In the genomic region with DNA sequence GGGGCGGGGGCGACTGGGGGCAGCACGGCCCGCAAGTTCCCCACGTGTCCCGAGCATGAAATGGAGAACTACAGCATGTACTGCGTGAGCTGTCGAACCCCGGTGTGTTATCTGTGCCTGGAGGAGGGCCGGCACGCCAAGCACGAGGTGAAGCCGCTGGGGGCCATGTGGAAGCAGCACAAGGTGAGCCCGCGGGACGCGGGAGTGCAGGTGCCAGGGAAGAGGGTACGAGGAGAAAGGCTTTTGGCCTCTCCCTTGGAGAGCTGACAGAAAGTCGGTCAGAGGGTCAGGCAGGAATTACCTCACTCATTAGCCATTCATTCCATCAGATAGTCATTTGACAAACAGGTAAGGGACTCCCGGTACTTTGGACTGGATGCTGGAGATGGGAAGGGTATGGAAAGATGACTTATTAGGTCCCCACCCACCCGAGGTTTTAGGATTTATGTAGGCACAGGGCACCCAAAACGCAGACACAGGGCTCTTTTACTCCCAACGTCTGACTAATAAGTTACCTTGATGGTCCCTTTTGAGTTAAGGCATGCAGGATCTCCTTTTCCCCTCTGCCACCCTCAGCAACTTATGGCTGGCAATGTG, we compare ENCODE assay signal across 19 cellular contexts. TPM values are rescaled to one million over a fixed set of nuclear protein-coding genes. Genes with fewer than 3 reads are reported as not detected.
"Had no signal": no experiment of that assay in that cellular context is flagged by ENCODE, and none has a peak within 500 bp of the region (broad histone marks: within the 10 kb centered on the region; RNA-seq: fewer than 3 reads in every experiment).

No MANE protein-coding gene starts in this region.

- H3K4me3 Mint-ChIP-seq: activated CD4-positive, alpha-beta memory T cell treated with anti-CD3 and anti-CD28 coated beads, Interleukin-2, amount 10 ng/mL, durations not matched to agents 7 days and 5 days; activated naive CD4-positive, alpha-beta T cell treated with anti-CD3 and anti-CD28 coated beads, Interleukin-2, amount 50 U/mL, for 24 hours; activated T-cell treated with anti-CD3 and anti-CD28 coated beads, Interleukin-2, amount 50 U/mL, for 24 hours; central memory CD8-positive, alpha-beta T cell had no signal

- H3K4me1 Mint-ChIP-seq: central memory CD8-positive, alpha-beta T cell had no signal

- H3K9me3 Mint-ChIP-seq: activated CD4-positive, alpha-beta memory T cell treated with anti-CD3 and anti-CD28 coated beads, Interleukin-2, amount 10 ng/mL, durations not matched to agents 7 days and 5 days; activated naive CD4-positive, alpha-beta T cell treated with anti-CD3 and anti-CD28 coated beads, Interleukin-2, amount 50 U/mL, for 24 hours; activated T-cell treated with anti-CD3 and anti-CD28 coated beads, Interleukin-2, amount 50 U/mL, for 24 hours; central memory CD8-positive, alpha-beta T cell had no signal

- DNase-seq: activated CD4-positive, alpha-beta memory T cell treated with anti-CD3 and anti-CD28 coated beads, Interleukin-2, amount 10 ng/mL, durations not matched to agents 7 days and 5 days; activated CD4-positive, alpha-beta T cell treated with anti-CD3 and anti-CD28 coated beads for 1 hour; activated T-cell treated with anti-CD3 and anti-CD28 coated beads, Interleukin-2, amount 50 U/mL, for 24 hours; amniotic stem cell; body of pancreas; cortex of kidney; effector CD4-positive, alpha-beta T cell; esophagus squamous epithelium; kidney glomerular epithelial cell; stimulated activated CD4-positive, alpha-beta T cell treated with anti-CD3 and anti-CD28 coated beads, Interleukin-15, amount 100 ng/mL, for 24 hours; stimulated activated CD4-positive, alpha-beta T cell treated with anti-CD3 and anti-CD28 coated beads, Interleukin-4, amount 100 ng/mL, for 24 hours; stimulated activated naive CD4-positive, alpha-beta T cell; T-helper 1 cell had no signal

- H3K36me3 Mint-ChIP-seq: activated naive CD4-positive, alpha-beta T cell treated with anti-CD3 and anti-CD28 coated beads, Interleukin-2, amount 50 U/mL, for 24 hours had no signal

- H3K27ac Mint-ChIP-seq: activated CD4-positive, alpha-beta memory T cell treated with anti-CD3 and anti-CD28 coated beads, Interleukin-2, amount 10 ng/mL, durations not matched to agents 7 days and 5 days; activated naive CD4-positive, alpha-beta T cell treated with anti-CD3 and anti-CD28 coated beads, Interleukin-2, amount 50 U/mL, for 24 hours; activated T-cell treated with anti-CD3 and anti-CD28 coated beads, Interleukin-2, amount 50 U/mL, for 24 hours; progenitor cell of endocrine pancreas had no signal

- ATAC-seq: body of pancreas, right cardiac atrium had no signal

RNA-seq across cellular contexts. Expression of a gene that starts 2.1 kb away (rescaled TPM):
- total RNA-seq: activated CD4-positive, alpha-beta memory T cell treated with anti-CD3 and anti-CD28 coated beads, Interleukin-2, amount 10 ng/mL, durations not matched to agents 7 days and 5 days; endothelial cell of umbilical vein; esophagus squamous epithelium; fibroblast of villous mesenchyme had no signal
